In genomic region chr14:75554482-75554881, GRCh38 we compare ENCODE assay signal across 23 cellular contexts. TPM values are rescaled to one million over a fixed set of nuclear protein-coding genes. Genes with fewer than 3 reads are reported as not detected.
DNase-seq lines count a peak whose midpoint lies in the region; ATAC-seq, FAIRE-seq and TF ChIP-seq lines count a peak whose summit lies in the region.
"Had no signal": no experiment of that assay in that cellular context is flagged by ENCODE, and none has a peak within 500 bp of the region (broad histone marks: within the 10 kb centered on the region; RNA-seq: fewer than 3 reads in every experiment).

No MANE protein-coding gene starts in this region.

- no peaks in the 10 kb centered on the region for H3K4me1 ChIP-seq in astrocyte (ENCODE audit: insufficient read depth, low read length)
- H3K4me1 ChIP-seq: ascending aorta had no signal

- ATAC-seq in GM21529 (IDR thresholded peaks at IDR 0.05; ENCODE audit: unreplicated experiment) = no peak
- no peak for ATAC-seq in HG02981 (IDR thresholded peaks at IDR 0.05; ENCODE audit: unreplicated experiment)
- ATAC-seq: CD8-positive, alpha-beta T cell; left cardiac atrium; stimulated activated memory B cell treated with anti-CD40 and anti-IgM and Interleukin-4, amounts not matched to agents 10 μg/mL and 1 μg/mL and 100 μg/mL, for 72 hours had no signal

- H3K4me3 ChIP-seq in astrocyte (ENCODE audit: insufficient read depth, low read depth, low read length) = no peak overlapping the region
- H3K4me3 ChIP-seq: ascending aorta, esophagus muscularis mucosa, Peyer's patch, upper lobe of left lung had no signal

- no peak overlapping the region for H3K27ac ChIP-seq in astrocyte (ENCODE audit: low read depth, low read length)
- H3K27ac ChIP-seq: ascending aorta, esophagus muscularis mucosa, Peyer's patch, upper lobe of left lung had no signal

- H3K36me3 Mint-ChIP-seq in astrocyte (ENCODE audit: low read depth, unreplicated experiment) = no peaks in the 10 kb centered on the region
- H3K36me3 Mint-ChIP-seq: CD8-positive, alpha-beta T cell had no signal

- no peaks in the 10 kb centered on the region for H4K20me1 ChIP-seq in astrocyte (ENCODE audit: insufficient read depth, low read length)

- H3K36me3 ChIP-seq in astrocyte (ENCODE audit: insufficient read depth, low read length) = no peaks in the 10 kb centered on the region
- H3K36me3 ChIP-seq: ascending aorta, esophagus muscularis mucosa, Peyer's patch, upper lobe of left lung had no signal

- H3K9me3 Mint-ChIP-seq in astrocyte (ENCODE audit: unreplicated experiment) = peaks cover 5% of the 10 kb centered on the region
- H3K9me3 Mint-ChIP-seq: CD8-positive, alpha-beta T cell; stimulated activated memory B cell treated with anti-CD40 and anti-IgM and Interleukin-4, amounts not matched to agents 10 μg/mL and 1 μg/mL and 100 μg/mL, for 72 hours had no signal

- H2AFZ ChIP-seq in astrocyte (ENCODE audit: low read depth, low read length) = no peak overlapping the region

- TF ChIP-seq CTCF in astrocyte (IDR thresholded peaks at IDR 0.05; ENCODE audit: insufficient read depth, low read depth, low read length) = no peak

- H3K4me2 ChIP-seq in astrocyte (ENCODE audit: low read length) = no peak overlapping the region

- H3K9ac ChIP-seq in astrocyte (ENCODE audit: low read length) = no peak overlapping the region

- no peaks in the 10 kb centered on the region for H3K79me2 ChIP-seq in astrocyte (ENCODE audit: insufficient read depth, low read length)

- peaks cover 14% of the 10 kb centered on the region for H3K4me1 Mint-ChIP-seq in astrocyte (ENCODE audit: low read depth, unreplicated experiment)

- no peaks in the 10 kb centered on the region for H3K9me3 ChIP-seq in astrocyte (ENCODE audit: insufficient read depth, low read depth, low read length)
- H3K9me3 ChIP-seq: ascending aorta, esophagus muscularis mucosa, Peyer's patch had no signal

- H3K27me3 Mint-ChIP-seq in astrocyte (ENCODE audit: low read depth, unreplicated experiment) = peaks cover 2% of the 10 kb centered on the region
- H3K27me3 Mint-ChIP-seq: stimulated activated memory B cell treated with anti-CD40 and anti-IgM and Interleukin-4, amounts not matched to agents 10 μg/mL and 1 μg/mL and 100 μg/mL, for 72 hours had no signal

- FAIRE-seq in astrocyte (lab: Jason Lieb, UNC) = no peak
- FAIRE-seq: small intestine had no signal

- H3K27ac Mint-ChIP-seq in astrocyte (ENCODE audit: unreplicated experiment) = peak overlapping the region; percentile 1
- H3K27ac Mint-ChIP-seq: CD8-positive, alpha-beta T cell; stimulated activated memory B cell treated with anti-CD40 and anti-IgM and Interleukin-4, amounts not matched to agents 10 μg/mL and 1 μg/mL and 100 μg/mL, for 72 hours had no signal

- peaks cover 6% of the 10 kb centered on the region for H3K27me3 ChIP-seq in astrocyte (ENCODE audit: insufficient read depth, low read length)
- H3K27me3 ChIP-seq: ascending aorta, esophagus muscularis mucosa, Peyer's patch, upper lobe of left lung had no signal

- H3K4me3 Mint-ChIP-seq in astrocyte (ENCODE audit: unreplicated experiment) = peak overlapping the region; percentile 66
- H3K4me3 Mint-ChIP-seq: CD8-positive, alpha-beta T cell; stimulated activated memory B cell treated with anti-CD40 and anti-IgM and Interleukin-4, amounts not matched to agents 10 μg/mL and 1 μg/mL and 100 μg/mL, for 72 hours had no signal

- peak; percentile 30 for DNase-seq in A172 (ENCODE audit: low spot score)
- peak; percentile 53 for DNase-seq in HT1080 (ENCODE audit: low read depth)
- peak; percentile 13 for DNase-seq in astrocyte (ENCODE audit: low read depth)
- DNase-seq in kidney glomerular epithelial cell (lab: John Stamatoyannopoulos, UW) = peak; percentile 29
- no peak for DNase-seq in NCI-H2227 treated with DMSO at 0.1 percent for 48 hours (lab: John Stamatoyannopoulos, UW)
- no peak for DNase-seq in GM19240 (ENCODE audit: insufficient read length, low spot score)
- DNase-seq: activated CD4-positive, CD25-positive, alpha-beta regulatory T cell; activated gamma-delta T cell; CD8-positive, alpha-beta T cell; GF-D8; Karpas-422; left cardiac atrium; NCI-H1694; NCI-H526 treated with DMSO at 0.1 percent for 48 hours; Peyer's patch; small intestine; upper lobe of left lung had no signal

RNA-seq across cellular contexts. Expression of gene FLVCR2, which starts 23.9 kb away (rescaled TPM):
- 0.59 and 0.65 TPM in 2 replicates for total RNA-seq in A172 (2014; rRNA removed; shearing (Covaris generic))
- total RNA-seq in HT1080 (2014; rRNA removed; shearing (Covaris generic)) = 0.67 and 0.85 TPM in 2 replicates
- 0.12 and 0.49 TPM in 2 replicates for polyA plus RNA-seq in HT1080 (2015; cell fraction: cytosol; rRNA removed)
- polyA plus RNA-seq in HT1080 (2015; cell fraction: nucleus; rRNA removed) = 0.54 and 0.67 TPM in 2 replicates
- total RNA-seq in astrocyte = 3.1 and 6.2 TPM in 2 replicates

RNA-seq across cellular contexts. Expression of gene BATF, which starts 32.2 kb away (rescaled TPM):
- not detected in 2 replicates for total RNA-seq in A172 (2014; rRNA removed; shearing (Covaris generic))
- not detected in 2 replicates for total RNA-seq in HT1080 (2014; rRNA removed; shearing (Covaris generic))
- not detected in 2 replicates for polyA plus RNA-seq in HT1080 (2015; cell fraction: cytosol; rRNA removed)
- polyA plus RNA-seq in HT1080 (2015; cell fraction: nucleus; rRNA removed) = not detected in 2 replicates
- total RNA-seq in astrocyte = not detected in 2 replicates
- total RNA-seq: ascending aorta, osteocyte had no signal

Comparison
In these comparisons a context has a peak if more than half of its experiments do, and no peak if none do; other contexts are left out.
1. DNase-seq: peak in A172 (single experiment), HT1080 (single experiment), astrocyte (single experiment) and kidney glomerular epithelial cell (single experiment); none in NCI-H2227 treated with DMSO at 0.1 percent for 48 hours (single experiment) and GM19240 (single experiment).